In the genomic region with DNA sequence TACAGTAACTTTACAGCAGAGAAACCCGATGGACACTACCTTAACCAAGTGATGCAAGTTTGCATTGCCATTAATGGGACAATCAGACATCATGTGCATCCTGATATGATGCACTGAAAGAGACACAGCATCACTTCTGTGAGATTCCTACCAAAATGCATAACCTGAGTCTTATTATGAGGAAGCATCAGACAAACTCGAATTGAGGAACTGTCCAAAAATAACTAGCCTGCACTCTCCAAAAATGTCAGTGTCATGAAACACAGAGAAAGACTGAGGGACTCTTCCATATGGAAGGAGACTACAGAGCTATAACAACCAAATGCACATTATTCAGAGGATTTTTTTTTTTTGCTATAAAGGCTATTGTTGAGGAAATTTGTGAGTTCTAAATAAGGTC, we compare ENCODE assay signal across 28 cellular contexts.
"Had no signal": no experiment of that assay in that cellular context is flagged by ENCODE, and none has a peak within 500 bp of the region (broad histone marks: within the 10 kb centered on the region; RNA-seq: fewer than 3 reads in every experiment).

No MANE protein-coding gene starts in this region.

- H3K9me3 Mint-ChIP-seq: immature natural killer cell; natural killer cell; stimulated activated memory B cell treated with anti-CD40 and anti-IgM and Interleukin-4, amounts not matched to agents 10 μg/mL and 1 μg/mL and 100 μg/mL, for 72 hours; stimulated activated naive CD8-positive, alpha-beta T cell treated with anti-CD3 and anti-CD28 coated beads, Interleukin-15, amount 100 ng/mL, for 72 hours; type B pancreatic cell had no signal

- H3K27ac ChIP-seq: left lung, lower lobe of right lung, neural progenitor cell, neutrophil, parathyroid adenoma, right atrium auricular region, right lobe of liver, tibial nerve, uterus had no signal

- H3K4me1 ChIP-seq: left lung, lower lobe of right lung, neural progenitor cell, parathyroid adenoma, right atrium auricular region, right lobe of liver, tibial nerve, uterus had no signal

- H3K4me3 Mint-ChIP-seq: immature natural killer cell; natural killer cell; nephron progenitor cell; neural progenitor cell; stimulated activated memory B cell treated with anti-CD40 and anti-IgM and Interleukin-4, amounts not matched to agents 10 μg/mL and 1 μg/mL and 100 μg/mL, for 72 hours; stimulated activated naive CD8-positive, alpha-beta T cell treated with anti-CD3 and anti-CD28 coated beads, Interleukin-15, amount 100 ng/mL, for 72 hours; type B pancreatic cell had no signal

- DNase-seq: immature natural killer cell; kidney; left colon; left lung; lower lobe of right lung; mammary epithelial cell; mesenchymal stem cell; natural killer cell; nephron progenitor cell; occipital lobe; right lobe of liver; stimulated activated CD4-positive, alpha-beta T cell treated with anti-CD3 and anti-CD28 coated beads, Interleukin-1b, Interleukin-23, amount 100 ng/mL, for 48 hours; stimulated activated CD4-positive, alpha-beta T cell treated with anti-CD3 and anti-CD28 coated beads, Interleukin-2, amount 100 ng/mL, for 48 hours; stimulated activated CD4-positive, alpha-beta T cell treated with anti-CD3 and anti-CD28 coated beads, Interleukin-4, amount 100 ng/mL, for 4 hours; stimulated activated CD8-positive, alpha-beta memory T cell treated with anti-CD3 and anti-CD28 coated beads, Interleukin-4, amount 100 ng/mL, for 48 hours; stimulated activated naive CD4-positive, alpha-beta T cell treated with Interleukin-2 at 50 U/mL for 16 hours; stimulated activated naive CD8-positive, alpha-beta T cell treated with anti-CD3 and anti-CD28 coated beads, Interleukin-15, amount 100 ng/mL, for 72 hours; substantia nigra; uterus had no signal

- H3K27ac Mint-ChIP-seq: immature natural killer cell; natural killer cell; nephron progenitor cell; neural progenitor cell; progenitor cell of endocrine pancreas; stimulated activated memory B cell treated with anti-CD40 and anti-IgM and Interleukin-4, amounts not matched to agents 10 μg/mL and 1 μg/mL and 100 μg/mL, for 72 hours; stimulated activated naive CD8-positive, alpha-beta T cell treated with anti-CD3 and anti-CD28 coated beads, Interleukin-15, amount 100 ng/mL, for 72 hours; type B pancreatic cell had no signal

- H3K4me1 Mint-ChIP-seq: immature natural killer cell; natural killer cell; nephron progenitor cell; neural progenitor cell; stimulated activated memory B cell treated with anti-CD40 and anti-IgM and Interleukin-4, amounts not matched to agents 10 μg/mL and 1 μg/mL and 100 μg/mL, for 72 hours; stimulated activated naive CD8-positive, alpha-beta T cell treated with anti-CD3 and anti-CD28 coated beads, Interleukin-15, amount 100 ng/mL, for 72 hours had no signal

- H3K9me3 ChIP-seq: left lung, lower lobe of right lung, neutrophil, right lobe of liver, tibial nerve, uterus had no signal

- H3K36me3 ChIP-seq: left lung, lower lobe of right lung, neural progenitor cell, neutrophil, right atrium auricular region, right lobe of liver, tibial nerve, uterus had no signal

- H3K27me3 Mint-ChIP-seq: progenitor cell of endocrine pancreas; stimulated activated memory B cell treated with anti-CD40 and anti-IgM and Interleukin-4, amounts not matched to agents 10 μg/mL and 1 μg/mL and 100 μg/mL, for 72 hours; stimulated activated naive CD8-positive, alpha-beta T cell treated with anti-CD3 and anti-CD28 coated beads, Interleukin-15, amount 100 ng/mL, for 72 hours; type B pancreatic cell had no signal

- H3K36me3 Mint-ChIP-seq: immature natural killer cell; natural killer cell; neural progenitor cell; stimulated activated memory B cell treated with anti-CD40 and anti-IgM and Interleukin-4, amounts not matched to agents 10 μg/mL and 1 μg/mL and 100 μg/mL, for 72 hours; type B pancreatic cell had no signal

- H3K4me3 ChIP-seq: left lung, lower lobe of right lung, neural progenitor cell, right atrium auricular region, right lobe of liver, smooth muscle cell, tibial nerve, uterus had no signal
